ENCODE assay signal across 13 cellular contexts in the genomic region with DNA sequence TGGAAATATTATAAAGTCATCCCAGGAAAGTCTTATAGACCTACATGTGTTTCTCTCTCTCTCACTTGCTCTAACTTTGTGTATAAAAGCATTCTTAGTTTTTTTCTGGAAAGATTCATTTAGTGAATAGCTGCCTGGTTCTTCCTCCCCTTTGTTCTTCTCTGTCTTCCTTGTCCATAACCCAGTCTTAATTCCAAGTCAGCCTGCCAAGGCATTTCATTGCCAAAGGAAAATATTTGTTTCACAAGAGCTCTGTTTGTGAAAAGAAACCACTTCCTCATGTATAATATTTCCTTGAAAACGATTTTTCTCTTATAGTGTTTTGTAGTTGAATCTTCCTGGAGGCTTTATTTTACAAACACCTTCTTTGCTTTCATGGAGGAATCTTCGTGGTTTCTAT.
A peak's percentile ranks its signal among the peaks of the same experiment; 100 is the strongest.
DNase-seq lines count a peak whose midpoint lies in the region; FAIRE-seq and TF ChIP-seq lines count a peak whose summit lies in the region.
"Had no signal": no experiment of that assay in that cellular context is flagged by ENCODE, and none has a peak within 500 bp of the region (broad histone marks: within the 10 kb centered on the region; RNA-seq: fewer than 3 reads in every experiment).

No MANE protein-coding gene starts in this region.

- H3K27ac Mint-ChIP-seq in glutamatergic neuron (ENCODE audit: unreplicated experiment): no peak overlapping the region
- H3K27ac Mint-ChIP-seq: CD8-positive, alpha-beta T cell had no signal

- H3K27me3 Mint-ChIP-seq in glutamatergic neuron (ENCODE audit: unreplicated experiment): no peaks in the 10 kb centered on the region

- H3K4me1 ChIP-seq in endothelial cell of umbilical vein (ENCODE audit: control insufficient read depth, extremely low read depth, insufficient read depth, low read length) (peaks cover 7% of the 10 kb centered on the region), neuron (ENCODE audit: insufficient read depth, low read length) (peaks cover 13% of the 10 kb centered on the region)

- H3K4me3 Mint-ChIP-seq in glutamatergic neuron (ENCODE audit: unreplicated experiment): no peak overlapping the region
- H3K4me3 Mint-ChIP-seq: CD8-positive, alpha-beta T cell had no signal

- peaks cover 10% of the 10 kb centered on the region for H3K4me1 Mint-ChIP-seq in glutamatergic neuron (ENCODE audit: low read depth, unreplicated experiment)

- dilution Hi-C loops in endothelial cell of umbilical vein (cut with MboI; ENCODE audit: extremely low pct_ligation_motif_present, low sequenced_read_pairs): no loop called here

- no peak overlapping the region for H3K4me3 ChIP-seq in endothelial cell of umbilical vein (replicated peaks in 1 of 3; ENCODE audit: insufficient read depth in 1 of 3, low read depth in 1 of 3, low read length in 3 of 3)
- no peak overlapping the region for H3K4me3 ChIP-seq in neuron (ENCODE audit: low read length)
- H3K4me3 ChIP-seq: mucosa of descending colon had no signal

- intact Hi-C loops in endothelial cell of umbilical vein (cut with micrococcal nuclease): no loop called here

- H2AFZ ChIP-seq in endothelial cell of umbilical vein (ENCODE audit: low read depth, low read length) (no peak overlapping the region), neuron (ENCODE audit: low read depth, low read length) (peak overlapping the region; percentile 78)

- DNase-seq in COLO829 (ENCODE audit: low spot score) (peak; percentile 35), NCI-H446 treated with DMSO at 0.1 percent for 48 hours (lab: John Stamatoyannopoulos, UW) (peak; percentile 49), endothelial cell of umbilical vein (ENCODE audit: low read depth, low spot score) (peak; percentile 76), DMS79 (lab: John Stamatoyannopoulos, UW) (no peak), HK-2 (ENCODE audit: unreplicated experiment) (no peak), UCSD-AML1 (lab: John Stamatoyannopoulos, UW; ENCODE audit: unreplicated experiment) (no peak), glutamatergic neuron (no peak)
- DNase-seq: CD8-positive, alpha-beta T cell; central memory CD4-positive, alpha-beta T cell; NCI-H1105 had no signal

- H3K36me3 ChIP-seq in endothelial cell of umbilical vein (ENCODE audit: control insufficient read depth in 2 of 2, extremely low read depth in 1 of 2, insufficient read depth in 2 of 2, low read length in 2 of 2) (no peaks in the 10 kb centered on the region), neuron (ENCODE audit: insufficient read depth, low read length) (no peaks in the 10 kb centered on the region)

- no peaks in the 10 kb centered on the region for H3K79me2 ChIP-seq in endothelial cell of umbilical vein (ENCODE audit: control insufficient read depth, insufficient read depth, low read length)

- no peak overlapping the region for H3K9ac ChIP-seq in endothelial cell of umbilical vein (replicated peaks; ENCODE audit: extremely low read depth, insufficient read depth, low read length)

- no peak for TF ChIP-seq POLR2A in endothelial cell of umbilical vein (IDR thresholded peaks at IDR 0.05; ENCODE audit: low read depth, low read length)

- H3K27me3 ChIP-seq in endothelial cell of umbilical vein (ENCODE audit: control insufficient read depth in 2 of 2, insufficient read depth in 2 of 2, low read length in 2 of 2) (no peaks in the 10 kb centered on the region), neuron (ENCODE audit: insufficient read depth, low read length) (no peaks in the 10 kb centered on the region)

- no peaks in the 10 kb centered on the region for H3K9me3 Mint-ChIP-seq in glutamatergic neuron (ENCODE audit: unreplicated experiment)
- H3K9me3 Mint-ChIP-seq: CD8-positive, alpha-beta T cell had no signal

- TF ChIP-seq CTCF in endothelial cell of umbilical vein (IDR thresholded peaks at IDR 0.05; ENCODE audit: extremely low read depth in 1 of 2, insufficient read depth in 1 of 2, low read depth in 1 of 2, low read length in 2 of 2): no peak
- TF ChIP-seq CTCF in glutamatergic neuron (IDR thresholded peaks at IDR 0.05; ENCODE audit: partially characterized antibody, unreplicated experiment): no peak

- H3K9me3 ChIP-seq in endothelial cell of umbilical vein (replicated peaks; ENCODE audit: control insufficient read depth, insufficient read depth, low read length): no peaks in the 10 kb centered on the region
- H3K9me3 ChIP-seq in neuron (ENCODE audit: low read length): no peaks in the 10 kb centered on the region
- H3K9me3 ChIP-seq: mucosa of descending colon had no signal

- no peaks in the 10 kb centered on the region for H3K9me1 ChIP-seq in endothelial cell of umbilical vein (replicated peaks; ENCODE audit: control insufficient read depth, extremely low read depth, insufficient read depth, low read length)

- no peak overlapping the region for H3K27ac ChIP-seq in endothelial cell of umbilical vein (ENCODE audit: insufficient read depth, low read depth, low read length)

- no peaks in the 10 kb centered on the region for H3K36me3 Mint-ChIP-seq in glutamatergic neuron (ENCODE audit: unreplicated experiment)
- H3K36me3 Mint-ChIP-seq: CD8-positive, alpha-beta T cell had no signal

- H4K20me1 ChIP-seq in endothelial cell of umbilical vein (replicated peaks; ENCODE audit: control insufficient read depth, extremely low read depth, insufficient read depth, low read length): no peaks in the 10 kb centered on the region

- no peak for FAIRE-seq in endothelial cell of umbilical vein (lab: Jason Lieb, UNC)
- FAIRE-seq: TTC549 had no signal

- no TSS peak for BruUV-seq in endothelial cell of umbilical vein (replicated peaks; lab: Mats Ljungman, UMichigan)

- POLR2A ChIA-PET in endothelial cell of umbilical vein (lab: Charles Lee): no interaction called here

- CTCF ChIA-PET in endothelial cell of umbilical vein (lab: Charles Lee): interaction anchor here (0.8 kb wide), 1 partner anchor 11 kb away, joined by 3 read pairs; no protein-coding TSS in a partner anchor

- H3K4me2 ChIP-seq in endothelial cell of umbilical vein (ENCODE audit: insufficient read depth, low read length): no peak overlapping the region

TF ChIP-seq in endothelial cell of umbilical vein, 7 proteins besides CTCF, POLR2A, EP300 and RAD21:
- TF ChIP-seq JUN (IDR thresholded peaks at IDR 0.05; ENCODE audit: borderline replicate concordance, insufficient read depth, insufficient read length, low read depth) (no peak), POLR2AphosphoS5 (IDR thresholded peaks at IDR 0.05; ENCODE audit: insufficient read depth, low read depth, low read length) (no peak), MYC (IDR thresholded peaks at IDR 0.05; ENCODE audit: low read depth, low read length) (no peak), EZH2 (IDR thresholded peaks at IDR 0.05; ENCODE audit: borderline replicate concordance, low read depth, low read length, severe bottlenecking) (no peak), GATA2 (IDR thresholded peaks at IDR 0.05; ENCODE audit: insufficient read depth, insufficient read length, low read depth, low read length) (no peak), FOS (IDR thresholded peaks at IDR 0.05; ENCODE audit: borderline replicate concordance, insufficient read depth, low read length) (no peak)
- TF ChIP-seq, protein P1, sequence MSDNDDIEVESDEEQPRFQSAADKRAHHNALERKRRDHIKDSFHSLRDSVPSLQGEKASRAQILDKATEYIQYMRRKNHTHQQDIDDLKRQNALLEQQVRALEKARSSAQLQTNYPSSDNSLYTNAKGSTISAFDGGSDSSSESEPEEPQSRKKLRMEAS (IDR thresholded peaks at IDR 0.05; ENCODE audit: insufficient read depth, insufficient read length): no peak
TF ChIP-seq in endothelial cell of umbilical vein: peak in this region for 0.

Comparison
In these comparisons a context has a peak if more than half of its experiments do, and no peak if none do; other contexts are left out.
1. DNase-seq: peak in COLO829 (single experiment), NCI-H446 treated with DMSO at 0.1 percent for 48 hours (single experiment) and endothelial cell of umbilical vein (single experiment); none in DMS79 (single experiment), HK-2 (single experiment), UCSD-AML1 (single experiment) and glutamatergic neuron (single experiment).